In genomic region chr5:88734191-88734640, GRCh38 we compare ENCODE assay signal across 7 cellular contexts.
A peak's percentile ranks its signal among the peaks of the same experiment; 100 is the strongest.
DNase-seq lines count a peak whose midpoint lies in the region; ATAC-seq, FAIRE-seq and TF ChIP-seq lines count a peak whose summit lies in the region.

No MANE protein-coding gene starts in this region.

- FAIRE-seq in astrocyte (lab: Jason Lieb, UNC), result no peak
- no peak for FAIRE-seq in D721Med (lab: Jason Lieb, UNC)

- H4K20me1 ChIP-seq in astrocyte (ENCODE audit: insufficient read depth, low read length), result no peaks in the 10 kb centered on the region

- no peaks in the 10 kb centered on the region for H3K9me3 Mint-ChIP-seq in astrocyte (ENCODE audit: unreplicated experiment)

- no peak overlapping the region for H3K27ac Mint-ChIP-seq in astrocyte (ENCODE audit: unreplicated experiment)

- H3K36me3 ChIP-seq in astrocyte (ENCODE audit: insufficient read depth, low read length), result no peaks in the 10 kb centered on the region

- peak overlapping the region; percentile 26 for H3K4me3 ChIP-seq in astrocyte (ENCODE audit: insufficient read depth, low read depth, low read length)

- no peaks in the 10 kb centered on the region for H3K9me3 ChIP-seq in astrocyte (ENCODE audit: insufficient read depth, low read depth, low read length)

- H3K27ac ChIP-seq in astrocyte (ENCODE audit: low read depth, low read length), result no peak overlapping the region

- no peaks in the 10 kb centered on the region for H3K36me3 Mint-ChIP-seq in astrocyte (ENCODE audit: low read depth, unreplicated experiment)

- H3K27me3 ChIP-seq in astrocyte (ENCODE audit: insufficient read depth, low read length), result no peaks in the 10 kb centered on the region

- no peaks in the 10 kb centered on the region for H3K79me2 ChIP-seq in astrocyte (ENCODE audit: insufficient read depth, low read length)

- H3K4me3 Mint-ChIP-seq in astrocyte (ENCODE audit: unreplicated experiment), result no peak overlapping the region

- peak; percentile 51 for ATAC-seq in GM19467 (IDR thresholded peaks at IDR 0.05; ENCODE audit: unreplicated experiment)
- ATAC-seq in HG03354 (IDR thresholded peaks at IDR 0.05; ENCODE audit: poor library complexity, severe bottlenecking, unreplicated experiment), result peak; percentile 63

- H3K4me1 Mint-ChIP-seq in astrocyte (ENCODE audit: low read depth, unreplicated experiment), result peaks cover 22% of the 10 kb centered on the region

- peak overlapping the region; percentile 38 for H3K4me2 ChIP-seq in astrocyte (ENCODE audit: low read length)

- H2AFZ ChIP-seq in astrocyte (ENCODE audit: low read depth, low read length), result no peak overlapping the region

- no peak overlapping the region for H3K9ac ChIP-seq in astrocyte (ENCODE audit: low read length)

- H3K27me3 Mint-ChIP-seq in astrocyte (ENCODE audit: low read depth, unreplicated experiment), result no peaks in the 10 kb centered on the region

- DNase-seq in astrocyte (ENCODE audit: low read depth) (no peak), retina (peak; percentile 18), DMS 273 treated with DMSO at 0.1 percent for 48 hours (lab: John Stamatoyannopoulos, UW) (no peak), D721Med (ENCODE audit: insufficient read length, low spot score) (no peak)
- no peak for DNase-seq in activated CD4-positive, alpha-beta T cell treated with anti-CD3 and anti-CD28 coated beads for 4 hours

- no peak for TF ChIP-seq CTCF in astrocyte (IDR thresholded peaks at IDR 0.05; ENCODE audit: insufficient read depth, low read depth, low read length)
- TF ChIP-seq CTCF in D721Med (IDR thresholded peaks at IDR 0.05; ENCODE audit: insufficient read depth, missing control alignments), result no peak

- peaks cover 14% of the 10 kb centered on the region for H3K4me1 ChIP-seq in astrocyte (ENCODE audit: insufficient read depth, low read length)
